Comparison of ENCODE assay signal across 21 cellular contexts in the genomic region with DNA sequence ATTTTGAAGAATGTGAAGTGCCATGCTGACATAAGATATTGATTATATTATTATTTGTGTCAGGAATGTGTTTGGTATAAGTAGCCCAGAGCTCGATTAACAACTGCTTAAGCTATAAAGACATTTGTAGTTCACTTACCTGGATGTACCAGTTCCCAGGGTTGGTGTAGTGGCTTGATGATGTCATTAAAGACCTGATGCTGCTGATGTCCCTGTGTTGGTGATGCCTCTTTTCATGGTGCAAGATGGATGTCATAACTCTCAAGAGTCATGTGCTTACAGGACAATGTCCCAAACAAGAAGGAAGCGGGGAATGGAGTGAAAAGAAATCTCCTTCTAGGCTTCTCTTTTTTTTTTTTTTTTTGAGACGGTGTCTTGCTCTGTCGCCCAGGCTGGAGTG. TPM values are rescaled to one million over a fixed set of nuclear protein-coding genes. Genes with fewer than 3 reads are reported as not detected.
DNase-seq lines count a peak whose midpoint lies in the region; ATAC-seq, FAIRE-seq and TF ChIP-seq lines count a peak whose summit lies in the region.
"Had no signal": no experiment of that assay in that cellular context is flagged by ENCODE, and none has a peak within 500 bp of the region (broad histone marks: within the 10 kb centered on the region; RNA-seq: fewer than 3 reads in every experiment).

No MANE protein-coding gene starts in this region.

- no peak for FAIRE-seq in GM12892 (lab: Jason Lieb, UNC)
- FAIRE-seq: A204.1, D721Med, G401.6, GM12891, GM18507 had no signal

- no TSS peak for BruUV-seq in IMR-90 (replicated peaks; lab: Mats Ljungman, UMichigan)

- no peak overlapping the region for H2BK120ac ChIP-seq in IMR-90 (ENCODE audit: low read depth, low read length)

- no peak overlapping the region for H3K4ac ChIP-seq in IMR-90 (ENCODE audit: low read depth, low read length)

- H3K4me2 ChIP-seq in IMR-90 (ENCODE audit: low read depth, low read length) (no peak overlapping the region), SK-N-SH (peak overlapping the region; percentile 63)

- peaks cover 4% of the 10 kb centered on the region; the same call in 1 of the 2 replicates for H3K9me1 ChIP-seq in IMR-90 (ENCODE audit: insufficient read depth, low read length)

- no peak overlapping the region for H3K9ac ChIP-seq in IMR-90 (ENCODE audit: low read depth, low read length)
- H3K9ac ChIP-seq in SK-N-SH = peak overlapping the region; percentile 61

- TF ChIP-seq POLR2A in IMR-90 (IDR thresholded peaks at IDR 0.05; ENCODE audit: low read depth, low read length) (no peak), GM12892 (IDR thresholded peaks at IDR 0.05; ENCODE audit: low read depth, low read length) (no peak)

- no peak overlapping the region for H3K27ac ChIP-seq in HEK293 (ENCODE audit: extremely low read depth, low read depth, low read length)
- H3K27ac ChIP-seq in IMR-90 (ENCODE audit: insufficient read depth, low read length) = no peak overlapping the region
- H3K27ac ChIP-seq in SK-N-SH (ENCODE audit: low read depth in 2 of 2, low read length in 1 of 2) = peak overlapping the region in 1 of 2 experiments; percentile 75; a peak in 2 of 4 replicates
- H3K27ac ChIP-seq: C4-2B had no signal

- H3K18ac ChIP-seq in IMR-90 (ENCODE audit: low read depth, low read length) = no peak overlapping the region

- H2AFZ ChIP-seq in IMR-90 (replicated peaks; ENCODE audit: low read length, poor library complexity) (no peak overlapping the region), SK-N-SH (ENCODE audit: low read depth) (peak overlapping the region; percentile 17; the same call in 1 of the 2 replicates)

- CTCF ChIA-PET in HEK293 (lab: Yijun Ruan, JAX) = no interaction called here
- CTCF ChIA-PET in IMR-90 (lab: Yijun Ruan, JAX) = interaction anchor here (0.6 kb wide), 1 partner anchor 516 kb away, joined by 3 read pairs; no protein-coding TSS in a partner anchor
- CTCF ChIA-PET in SK-N-SH (lab: Yijun Ruan, JAX) = interaction anchor here (1.3 kb wide), 1 partner anchor 14 kb away, joined by 4 read pairs; no protein-coding TSS in a partner anchor

- POLR2A ChIA-PET in HEK293 (lab: Yijun Ruan, JAX) (no interaction called here), IMR-90 (lab: Charles Lee; ENCODE audit: unreplicated experiment) (no interaction called here), SK-N-SH (lab: Yijun Ruan, JAX) (no interaction called here)

- no CpG with 5 or more reads among the region's 4 CpGs for WGBS in IMR-90 (ENCODE audit: extremely low coverage in 2 of 2, insufficient read length in 1 of 2), 2 experiments
- 44% methylated on average over 4 of the region's 4 CpGs for WGBS in SK-N-SH (ENCODE audit: low lambda C conversion rate)

- no peak overlapping the region for H4K5ac ChIP-seq in IMR-90 (ENCODE audit: low read depth, low read length)

- H3K79me2 ChIP-seq in SK-N-SH (ENCODE audit: insufficient read depth) = peaks cover 47% of the 10 kb centered on the region

- H3K23ac ChIP-seq in IMR-90 (ENCODE audit: low read depth, low read length) = no peak overlapping the region

- no peak for TF ChIP-seq EP300 in SK-N-SH (IDR thresholded peaks at IDR 0.05; ENCODE audit: borderline replicate concordance in 1 of 2, low read depth in 1 of 2, low read length in 1 of 2)

- H3K36me3 ChIP-seq in HEK293 (ENCODE audit: control insufficient read depth in 2 of 2, insufficient read depth in 1 of 2, low read length in 2 of 2) = no peaks in the 10 kb centered on the region
- no peaks in the 10 kb centered on the region for H3K36me3 ChIP-seq in IMR-90 (ENCODE audit: control insufficient read depth, insufficient read depth, low read length)
- no peaks in the 10 kb centered on the region for H3K36me3 ChIP-seq in SK-N-SH (replicated peaks in 1 of 2; ENCODE audit: control insufficient read depth in 1 of 2, insufficient read depth in 2 of 2, low read length in 1 of 2)
- H3K36me3 ChIP-seq in BE2C = no peaks in the 10 kb centered on the region
- H3K36me3 ChIP-seq: BLaER1 treated with 17β-estradiol and CSF1 and Interleukin-3, amounts not matched to agents 10 nM and 100 nM had no signal

- intact Hi-C loops in IMR-90 (cut with micrococcal nuclease) = no loop called here

- ATAC-seq in IMR-90 (ENCODE audit: low read depth) = no peak
- ATAC-seq: CD8-positive, alpha-beta T cell had no signal

- H3K9me3 ChIP-seq in HEK293 (ENCODE audit: control insufficient read depth, insufficient read depth, low read depth, low read length) (no peaks in the 10 kb centered on the region), IMR-90 (ENCODE audit: control insufficient read depth, insufficient read depth, low read length) (no peaks in the 10 kb centered on the region), SK-N-SH (no peaks in the 10 kb centered on the region), BE2C (no peaks in the 10 kb centered on the region)
- H3K9me3 ChIP-seq: Caco-2 had no signal

- no peak for DNase-seq in IMR-90
- no peak for DNase-seq in SK-N-SH
- no peak for DNase-seq in BE2C
- DNase-seq in T-helper 2 cell = no peak
- DNase-seq in GM12892 (ENCODE audit: insufficient read length) = no peak
- DNase-seq: 8988T; ACHN; Caco-2; Calu3; CD4-positive, alpha-beta T cell; CD8-positive, alpha-beta T cell; DMS79 treated with DMSO at 0.1 percent for 48 hours; GF-D8 had no signal

- H2AK5ac ChIP-seq in IMR-90 (ENCODE audit: low read depth, low read length) = 0 out of 2 replicates have a peak overlapping the region, but pooled peaks have one; percentile 20

- H4K20me1 ChIP-seq in IMR-90 (ENCODE audit: insufficient read depth, low read length) (no peaks in the 10 kb centered on the region), SK-N-SH (ENCODE audit: insufficient read depth) (no peaks in the 10 kb centered on the region)
- H4K20me1 ChIP-seq: BLaER1 treated with 17β-estradiol and CSF1 and Interleukin-3, amounts not matched to agents 10 nM and 100 nM had no signal

- no peak overlapping the region for H3K56ac ChIP-seq in IMR-90 (ENCODE audit: extremely low read depth, insufficient read depth, low read length)

- peaks cover 5% of the 10 kb centered on the region for H3F3A ChIP-seq in SK-N-SH (replicated peaks; ENCODE audit: insufficient read depth)

- H3K9me2 ChIP-seq in SK-N-SH = no peaks in the 10 kb centered on the region; the same call in 1 of the 2 replicates

- no peak overlapping the region for H4K8ac ChIP-seq in IMR-90 (ENCODE audit: low read depth in 2 of 2, low read length in 2 of 2)

- TF ChIP-seq RAD21 in IMR-90 (IDR thresholded peaks at IDR 0.05; ENCODE audit: low read length) (no peak), SK-N-SH (IDR thresholded peaks at IDR 0.05; ENCODE audit: low read length) (no peak)

- no peak for TF ChIP-seq CTCF in HEK293 (tag by site-specific recombination; IDR thresholded peaks at IDR 0.05)
- no peak for TF ChIP-seq CTCF in IMR-90 (conservative IDR thresholded peaks at IDR 0.05; ENCODE audit: low read depth, low read length)
- no peak for TF ChIP-seq CTCF in SK-N-SH (IDR thresholded peaks at IDR 0.05)
- TF ChIP-seq CTCF in BE2C (IDR thresholded peaks at IDR 0.05; ENCODE audit: low read depth, low read length) = no peak

- no peak overlapping the region for H3K14ac ChIP-seq in IMR-90 (replicated peaks; ENCODE audit: low read depth, low read length)

- no peak overlapping the region; the same call in 1 of the 2 replicates for H4K91ac ChIP-seq in IMR-90 (ENCODE audit: insufficient read depth, low read depth, low read length)

- peaks cover 24% of the 10 kb centered on the region for H3K4me1 ChIP-seq in HEK293 (ENCODE audit: control insufficient read depth, insufficient read depth, low read length)
- peaks cover 2% of the 10 kb centered on the region; the same call in 1 of the 2 replicates for H3K4me1 ChIP-seq in IMR-90 (ENCODE audit: control insufficient read depth, insufficient read depth, low read length)
- H3K4me1 ChIP-seq in SK-N-SH (ENCODE audit: control insufficient read depth in 1 of 2, insufficient read depth in 2 of 2, low read depth in 1 of 2, low read length in 1 of 2) = 0 out of 4 replicates have a peak, but pooled peaks cover 0 to 13% of the 10 kb centered on the region in 2 experiments
- H3K4me1 ChIP-seq in BE2C = no peaks in the 10 kb centered on the region; the same call in 1 of the 2 replicates
- H3K4me1 ChIP-seq: Caco-2 had no signal

- in situ Hi-C loops in IMR-90 (cut with MboI; ENCODE audit: low sequenced_read_pairs) = no loop called here

- dilution Hi-C loops in IMR-90 (cut with HindIII; ENCODE audit: low sequenced_read_pairs, unreplicated experiment) = no loop called here

- H2BK5ac ChIP-seq in IMR-90 (ENCODE audit: low read depth, low read length, poor library complexity, severe bottlenecking) = no peak overlapping the region

- H3K4me3 ChIP-seq in HEK293 (ENCODE audit: low read depth, low read length) (no peak overlapping the region), IMR-90 (ENCODE audit: insufficient read depth, low read depth, low read length) (no peak overlapping the region), SK-N-SH (ENCODE audit: low read depth in 2 of 2, low read length in 1 of 2) (peak overlapping the region; percentile 43 to 60; a peak in 3 of 4 replicates), BE2C (ENCODE audit: low read depth, low read length) (no peak overlapping the region)
- H3K4me3 ChIP-seq: BLaER1 treated with 17β-estradiol and CSF1 and Interleukin-3, amounts not matched to agents 10 nM and 100 nM had no signal

- no peak overlapping the region for H2BK15ac ChIP-seq in IMR-90 (ENCODE audit: low read depth, low read length)

- H3K79me1 ChIP-seq in IMR-90 (ENCODE audit: low read depth in 1 of 2, low read length in 2 of 2) = no peaks in the 10 kb centered on the region

- H2BK20ac ChIP-seq in IMR-90 (ENCODE audit: low read depth, low read length) = no peak overlapping the region

- no peak overlapping the region for H2AK9ac ChIP-seq in IMR-90 (replicated peaks; ENCODE audit: low read depth, low read length, poor library complexity)

- H3K27me3 ChIP-seq in IMR-90 (ENCODE audit: control insufficient read depth, insufficient read depth, low read length) (no peaks in the 10 kb centered on the region; the same call in 1 of the 2 replicates), SK-N-SH (ENCODE audit: insufficient read depth) (no peaks in the 10 kb centered on the region), BE2C (no peaks in the 10 kb centered on the region)
- H3K27me3 ChIP-seq: BLaER1 treated with 17β-estradiol and CSF1 and Interleukin-3, amounts not matched to agents 10 nM and 100 nM had no signal

TF ChIP-seq in HEK293, 187 proteins besides CTCF, POLR2A, EP300 and RAD21 (continues in another document):
- no peak for TF ChIP-seq ZNF302 (tag by site-specific recombination; IDR thresholded peaks at IDR 0.05; ENCODE audit: low read depth)

TF ChIP-seq in IMR-90, 13 proteins besides CTCF, POLR2A, EP300 and RAD21 (continues in another document):
- no peak for TF ChIP-seq FOS (IDR thresholded peaks at IDR 0.05; ENCODE audit: low read depth, low read length)

RNA-seq across cellular contexts. Expression of a gene that starts 11.5 kb away (rescaled TPM):
- 0.18 and 0.28 TPM in 2 replicates for total RNA-seq in IMR-90 (2012; rRNA removed)
- polyA plus RNA-seq in IMR-90 (2012; rRNA removed) (0.82 and 0.85 TPM in 2 replicates), SK-N-SH (2012; rRNA removed) (8.4 and 9.0 TPM in 2 replicates)
- 0.35 and 0.68 TPM in 2 replicates for polyA plus RNA-seq in IMR-90 (2012; cell fraction: cytosol; rRNA removed)
- 1.6 and 3.3 TPM in 2 replicates for polyA plus RNA-seq in IMR-90 (2012; cell fraction: nucleus; rRNA removed; ENCODE audit: low replicate concordance)
- 8.8 and 9.4 TPM in 2 replicates for polyA plus RNA-seq in SK-N-SH (2012; cell fraction: cytosol; rRNA removed)
- polyA plus RNA-seq in SK-N-SH (2012; cell fraction: nucleus; rRNA removed) = 15.7 and 17.8 TPM in 2 replicates
- polyA plus RNA-seq in BE2C (2012; ENCODE audit: insufficient read depth, insufficient read length, low read depth) = 2.1 TPM
- polyA plus RNA-seq in GM12892 (2012; ENCODE audit: missing spikeins) = 0.08 TPM
- total RNA-seq: Caco-2; Calu3; CD4-positive, alpha-beta T cell; CD8-positive, alpha-beta T cell had no signal

Comparison
In these comparisons a context has a peak if more than half of its experiments do, and no peak if none do; other contexts are left out.
1. H3K4me3 ChIP-seq: peak in SK-N-SH (2 of 2); none in HEK293 (single experiment), IMR-90 (single experiment) and BE2C (single experiment).